8 cellular contexts compared by ENCODE assay signal in genomic region chr15:31358957-31359721, GRCh38. TPM values are rescaled to one million over a fixed set of nuclear protein-coding genes. Genes with fewer than 3 reads are reported as not detected.
DNase-seq lines count a peak whose midpoint lies in the region; ATAC-seq and TF ChIP-seq lines count a peak whose summit lies in the region.
"Had no signal": no experiment of that assay in that cellular context is flagged by ENCODE, and none has a peak within 500 bp of the region (broad histone marks: within the 10 kb centered on the region; RNA-seq: fewer than 3 reads in every experiment).

No MANE protein-coding gene starts in this region.

- POLR2A ChIA-PET in MCF 10A (lab: Yijun Ruan, JAX): interaction anchor here (0.7 to 0.8 kb wide), 3 partner anchors 30 to 33 kb away, joined by 3 read pairs; partner anchors contain the start of gene KLF13

- H3K27ac Mint-ChIP-seq in IgD-negative memory B cell (peak overlapping the region; percentile 83 to 96 (median 91)), MCF 10A (ENCODE audit: low read depth, unreplicated experiment) (no peak overlapping the region)

- H3K27me3 ChIP-seq in gastroesophageal sphincter: no peaks in the 10 kb centered on the region
- no peaks in the 10 kb centered on the region for H3K27me3 ChIP-seq in spleen (replicated peaks in 1 of 7)

- no peaks in the 10 kb centered on the region for H3K27me3 Mint-ChIP-seq in IgD-negative memory B cell
- H3K27me3 Mint-ChIP-seq in MCF 10A (ENCODE audit: insufficient read depth, unreplicated experiment): no peaks in the 10 kb centered on the region

- TF ChIP-seq CTCF in gastroesophageal sphincter (IDR thresholded peaks at IDR 0.05) (no peak), spleen (IDR thresholded peaks at IDR 0.05 in 8 of 11, conservative IDR thresholded peaks at IDR 0.05 in 3 of 11) (no peak), MCF 10A (IDR thresholded peaks at IDR 0.05; ENCODE audit: unreplicated experiment) (no peak)

- DNase-seq in SK-N-MC (ENCODE audit: low read depth, low spot score) (no peak), spleen (no peak), NCI-H1048 (lab: John Stamatoyannopoulos, UW) (no peak), MCF 10A (ENCODE audit: unreplicated experiment) (no peak), head of caudate nucleus (no peak)
- DNase-seq: activated effector memory CD4-positive, alpha-beta T cell treated with anti-CD3 and anti-CD28 coated beads, Interleukin-2, amount 50 U/mL, for 16 hours had no signal

- no peak for TF ChIP-seq EP300 in gastroesophageal sphincter (IDR thresholded peaks at IDR 0.05)

- BruUV-seq in MCF 10A (replicated peaks; lab: Mats Ljungman, UMichigan): no TSS peak

- peaks cover 64 to 91% (median 76%) of the 10 kb centered on the region in 3 donors for H3K4me1 Mint-ChIP-seq in IgD-negative memory B cell
- peaks cover 59% of the 10 kb centered on the region for H3K4me1 Mint-ChIP-seq in MCF 10A (ENCODE audit: insufficient read depth, unreplicated experiment)

- intact Hi-C loops in spleen (cut with DNase I; ENCODE audit: low total_unique reads) (no loop called here), MCF 10A (cut with micrococcal nuclease) (no loop called here), head of caudate nucleus (cut with DNase I) (no loop called here)

- H3K4me1 ChIP-seq in gastroesophageal sphincter (peaks cover 2 to 100% (median 68%) of the 10 kb centered on the region in 3 donors), spleen (peaks cover 31 to 100% (median 100%) of the 10 kb centered on the region in 6 donors)

- CTCF ChIA-PET in MCF 10A (lab: Yijun Ruan, JAX): interaction anchor here (0.5 to 2.1 kb wide), 5 partner anchors 20 to 500 kb away, joined by 3 to 7 read pairs (median 3); no protein-coding TSS in a partner anchor

- H3K9me3 Mint-ChIP-seq in IgD-negative memory B cell: no peaks in the 10 kb centered on the region
- no peaks in the 10 kb centered on the region for H3K9me3 Mint-ChIP-seq in MCF 10A (ENCODE audit: unreplicated experiment)

- H3K4me3 Mint-ChIP-seq in IgD-negative memory B cell: peak overlapping the region in 3 of 4 donors; percentile 75 to 82 (median 77)
- H3K4me3 Mint-ChIP-seq in MCF 10A (ENCODE audit: unreplicated experiment): no peak overlapping the region

- TF ChIP-seq POLR2A in gastroesophageal sphincter (IDR thresholded peaks at IDR 0.05): no peak
- no peak for TF ChIP-seq POLR2A in spleen (IDR thresholded peaks at IDR 0.05)

- no peak overlapping the region for H3K4me3 ChIP-seq in SK-N-MC
- no peak overlapping the region for H3K4me3 ChIP-seq in gastroesophageal sphincter
- H3K4me3 ChIP-seq in spleen: no peak overlapping the region

- 81 to 91% methylated on average over 7 of the region's 8 CpGs for WGBS in gastroesophageal sphincter (ENCODE audit: low coverage in 1 of 2), 2 donors
- WGBS in spleen, 5 donors: 62 to 85% (median 72%) methylated on average over 8 of the region's 8 CpGs

- H3K36me3 Mint-ChIP-seq in IgD-negative memory B cell (peaks cover 10% of the 10 kb centered on the region), MCF 10A (ENCODE audit: insufficient read depth, unreplicated experiment) (peaks cover 22% of the 10 kb centered on the region)

- no peak for ATAC-seq in gastroesophageal sphincter

- peak overlapping the region; percentile 49; the same call in 1 of the 2 replicates for H3K27ac ChIP-seq in SK-N-MC
- H3K27ac ChIP-seq in gastroesophageal sphincter: peak overlapping the region in 3 of 4 donors; percentile 8 to 96 (median 48)
- peak overlapping the region in 7 of 8 donors; percentile 93 to 100 (median 96) for H3K27ac ChIP-seq in spleen

- H3K36me3 ChIP-seq in SK-N-MC (ENCODE audit: insufficient read depth, low read length) (0 out of 2 replicates have a peak, but pooled peaks cover 9% of the 10 kb centered on the region), gastroesophageal sphincter (no peaks in the 10 kb centered on the region), spleen (peaks cover 0 to 24% (median 2%) of the 10 kb centered on the region in 6 donors)

- H3K9me3 ChIP-seq in SK-N-MC (ENCODE audit: low read depth, low read length) (no peaks in the 10 kb centered on the region), gastroesophageal sphincter (no peaks in the 10 kb centered on the region), spleen (no peaks in the 10 kb centered on the region)

- no peak overlapping the region for H3K9ac ChIP-seq in SK-N-MC (ENCODE audit: insufficient read length)

RNA-seq across cellular contexts. Expression of gene KLF13, which starts 32.5 kb away (rescaled TPM):
- polyA plus RNA-seq in IgD-negative memory B cell: 81.4 TPM
- 100 to 1,000 TPM in 1 of 4 donors, 10 to 100 TPM in 3; 49.7 to 106 (median 76.1) TPM for total RNA-seq in gastroesophageal sphincter
- 100 to 1,000 TPM in 1 of 7 donors, 10 to 100 TPM in 6; 71.6 to 111 (median 85.8) TPM for total RNA-seq in spleen
- polyA plus RNA-seq in spleen: 10 to 100 TPM; 21.8 to 43.3 (median 43.1) TPM
- 83.1 and 110 TPM in 2 replicates for total RNA-seq in MCF 10A (2022)
